22 cellular contexts compared by ENCODE assay signal in genomic region chr6:167982063-167982462, GRCh38. TPM values are rescaled to one million over a fixed set of nuclear protein-coding genes. Genes with fewer than 3 reads are reported as not detected.
DNase-seq lines count a peak whose midpoint lies in the region; TF ChIP-seq lines count a peak whose summit lies in the region.
"Had no signal": no experiment of that assay in that cellular context is flagged by ENCODE, and none has a peak within 500 bp of the region (broad histone marks: within the 10 kb centered on the region; RNA-seq: fewer than 3 reads in every experiment).

No MANE protein-coding gene starts in this region.

- peaks cover 3% of the 10 kb centered on the region for H3K27me3 Mint-ChIP-seq in activated naive CD4-positive, alpha-beta T cell treated with anti-CD3 and anti-CD28 coated beads, Interleukin-2, amount 50 U/mL, for 24 hours
- H3K27me3 Mint-ChIP-seq in endodermal cell (ENCODE audit: insufficient read depth) (no peaks in the 10 kb centered on the region), progenitor cell of endocrine pancreas (peaks cover 2% of the 10 kb centered on the region)
- H3K27me3 Mint-ChIP-seq in CD4-positive, alpha-beta memory T cell = peaks cover 0 to 3% of the 10 kb centered on the region in 2 donors

- H3K9me3 ChIP-seq in endodermal cell (ENCODE audit: control insufficient read depth, low read length) = peaks cover 49% of the 10 kb centered on the region
- H3K9me3 ChIP-seq in CD4-positive, alpha-beta memory T cell (ENCODE audit: control insufficient read depth in 1 of 2, low read length in 2 of 2) = no peaks in the 10 kb centered on the region
- H3K9me3 ChIP-seq: A549, HAP-1 had no signal

- no peaks in the 10 kb centered on the region for H3K36me3 Mint-ChIP-seq in activated naive CD4-positive, alpha-beta T cell treated with anti-CD3 and anti-CD28 coated beads, Interleukin-2, amount 50 U/mL, for 24 hours
- H3K36me3 Mint-ChIP-seq in endodermal cell (ENCODE audit: low read depth) = peaks cover 12% of the 10 kb centered on the region
- no peaks in the 10 kb centered on the region for H3K36me3 Mint-ChIP-seq in progenitor cell of endocrine pancreas (ENCODE audit: insufficient read depth)
- H3K36me3 Mint-ChIP-seq in CD4-positive, alpha-beta memory T cell = no peaks in the 10 kb centered on the region
- H3K36me3 Mint-ChIP-seq: CD8-positive, alpha-beta memory T cell had no signal

- peak overlapping the region; percentile 4 for H3K4me3 ChIP-seq in endodermal cell (ENCODE audit: low read length)
- no peak overlapping the region for H3K4me3 ChIP-seq in CD4-positive, alpha-beta memory T cell (ENCODE audit: low read length in 2 of 2)
- H3K4me3 ChIP-seq: A549, GM23248, HAP-1 had no signal

- no peak for DNase-seq in activated naive CD4-positive, alpha-beta T cell treated with Interleukin-2 at 50 U/mL for 16 hours
- peak; percentile 27 for DNase-seq in SK-MEL-5 (ENCODE audit: low read depth, low spot score)
- DNase-seq in endodermal cell = no peak
- DNase-seq in progenitor cell of endocrine pancreas (ENCODE audit: low spot score, unreplicated experiment) = no peak
- DNase-seq in NCI-H2227 treated with DMSO at 0.1 percent for 48 hours (lab: John Stamatoyannopoulos, UW) = no peak
- no peak for DNase-seq in epidermal melanocyte (ENCODE audit: insufficient read length, low spot score)
- no peak for DNase-seq in CD4-positive, alpha-beta memory T cell
- DNase-seq: AML-193; CD8-positive, alpha-beta memory T cell; COR-L47; DMS 273 treated with DMSO at 0.1 percent for 48 hours; DMS53; DND-41; EL; GM23248 had no signal

- POLR2A ChIA-PET in CD4-positive, alpha-beta memory T cell (lab: Charles Lee; ENCODE audit: partially characterized antibody) = no interaction called here

- H3K4me1 Mint-ChIP-seq in activated naive CD4-positive, alpha-beta T cell treated with anti-CD3 and anti-CD28 coated beads, Interleukin-2, amount 50 U/mL, for 24 hours = no peaks in the 10 kb centered on the region
- peaks cover 14% of the 10 kb centered on the region for H3K4me1 Mint-ChIP-seq in endodermal cell
- H3K4me1 Mint-ChIP-seq in progenitor cell of endocrine pancreas (ENCODE audit: low read depth) = peaks cover 6% of the 10 kb centered on the region
- H3K4me1 Mint-ChIP-seq in CD4-positive, alpha-beta memory T cell = peaks cover 0 to 2% (median 0%) of the 10 kb centered on the region in 4 donors
- H3K4me1 Mint-ChIP-seq: CD8-positive, alpha-beta memory T cell had no signal

- H3K27me3 ChIP-seq in endodermal cell (ENCODE audit: control insufficient read depth, insufficient read depth, low read length, poor library complexity, severe bottlenecking) = no peaks in the 10 kb centered on the region
- no peaks in the 10 kb centered on the region for H3K27me3 ChIP-seq in CD4-positive, alpha-beta memory T cell (ENCODE audit: insufficient read depth, low read length)

- in situ Hi-C loops in SK-MEL-5 (cut with HindIII; ENCODE audit: low pct_unique_long_range_greater_than_20kb, low sequenced_read_pairs) = no loop called here

- TF ChIP-seq CTCF in endodermal cell (conservative IDR thresholded peaks at IDR 0.05) (no peak), progenitor cell of endocrine pancreas (IDR thresholded peaks at IDR 0.05; ENCODE audit: unreplicated experiment) (no peak)

- no peak overlapping the region for H3K4me3 Mint-ChIP-seq in activated naive CD4-positive, alpha-beta T cell treated with anti-CD3 and anti-CD28 coated beads, Interleukin-2, amount 50 U/mL, for 24 hours
- no peak overlapping the region for H3K4me3 Mint-ChIP-seq in endodermal cell
- no peak overlapping the region for H3K4me3 Mint-ChIP-seq in progenitor cell of endocrine pancreas (ENCODE audit: low read depth)
- H3K4me3 Mint-ChIP-seq in CD4-positive, alpha-beta memory T cell = no peak overlapping the region
- H3K4me3 Mint-ChIP-seq: CD8-positive, alpha-beta memory T cell had no signal

- no peak overlapping the region for H3K9ac ChIP-seq in endodermal cell (ENCODE audit: extremely low read depth, low read length, poor library complexity, severe bottlenecking)
- H3K9ac ChIP-seq: GM23248 had no signal

- WGBS in endodermal cell (ENCODE audit: insufficient coverage in 1 of 2, insufficient read length in 1 of 2), 2 experiments = 83 to 92% methylated on average over 1 to 2 of the region's 2 CpGs

- no peak overlapping the region for H3K27ac ChIP-seq in endodermal cell (ENCODE audit: low read depth, low read length)
- no peak overlapping the region for H3K27ac ChIP-seq in CD4-positive, alpha-beta memory T cell (ENCODE audit: low read depth, low read length)
- H3K27ac ChIP-seq: 22Rv1, A549, GM23248, HL-60 had no signal

- intact Hi-C loops in CD4-positive, alpha-beta memory T cell (cut with micrococcal nuclease) = no loop called here

- CTCF ChIA-PET in CD4-positive, alpha-beta memory T cell (lab: Charles Lee; ENCODE audit: partially characterized antibody) = no interaction called here

- H3K4me1 ChIP-seq in endodermal cell (ENCODE audit: control insufficient read depth, insufficient read depth, low read length) = peaks cover 13% of the 10 kb centered on the region
- H3K4me1 ChIP-seq in CD4-positive, alpha-beta memory T cell (ENCODE audit: insufficient read depth, low read length) = no peaks in the 10 kb centered on the region
- H3K4me1 ChIP-seq: A549, HAP-1 had no signal

- H3K36me3 ChIP-seq in endodermal cell (ENCODE audit: control insufficient read depth, insufficient read depth, low read length) = no peaks in the 10 kb centered on the region
- no peaks in the 10 kb centered on the region for H3K36me3 ChIP-seq in CD4-positive, alpha-beta memory T cell (ENCODE audit: insufficient read depth, low read length)
- H3K36me3 ChIP-seq: HAP-1 had no signal

- H3K27ac Mint-ChIP-seq in activated naive CD4-positive, alpha-beta T cell treated with anti-CD3 and anti-CD28 coated beads, Interleukin-2, amount 50 U/mL, for 24 hours = peak overlapping the region; percentile 33
- no peak overlapping the region for H3K27ac Mint-ChIP-seq in endodermal cell
- H3K27ac Mint-ChIP-seq in progenitor cell of endocrine pancreas = peak overlapping the region; percentile 61
- no peak overlapping the region for H3K27ac Mint-ChIP-seq in CD4-positive, alpha-beta memory T cell
- H3K27ac Mint-ChIP-seq: CD8-positive, alpha-beta memory T cell had no signal

- H3K9me3 Mint-ChIP-seq in activated naive CD4-positive, alpha-beta T cell treated with anti-CD3 and anti-CD28 coated beads, Interleukin-2, amount 50 U/mL, for 24 hours = no peaks in the 10 kb centered on the region
- H3K9me3 Mint-ChIP-seq in endodermal cell (peaks cover 36% of the 10 kb centered on the region), progenitor cell of endocrine pancreas (ENCODE audit: low read depth) (peaks cover 4% of the 10 kb centered on the region)
- peaks cover 0 to 5% (median 0%) of the 10 kb centered on the region in 8 donors for H3K9me3 Mint-ChIP-seq in CD4-positive, alpha-beta memory T cell

RNA-seq across cellular contexts. Expression of gene KIF25, which starts 15.4 kb away (rescaled TPM):
- 0.51 TPM in 1 of 2 replicates, not detected in the other for total RNA-seq in SK-MEL-5 (2014; rRNA removed; shearing (Covaris generic))
- not detected in 2 replicates for polyA plus RNA-seq in SK-MEL-5 (2015; cell fraction: cytosol; rRNA removed)
- polyA plus RNA-seq in SK-MEL-5 (2015; cell fraction: nucleus; rRNA removed) = not detected in 2 replicates
- total RNA-seq in endodermal cell = 1 to 10 TPM in 1 of 2 donors, not detected in 1; 1.3 TPM
- 0.53 TPM for polyA plus RNA-seq in endodermal cell (2013, experiment 1 of 2)
- polyA plus RNA-seq in endodermal cell (2013, experiment 2 of 2) = 0.79 TPM
- total RNA-seq in progenitor cell of endocrine pancreas = not detected in 2 replicates
- total RNA-seq in CD4-positive, alpha-beta memory T cell = not detected
- not detected for polyA plus RNA-seq in CD4-positive, alpha-beta memory T cell
- total RNA-seq: CD8-positive, alpha-beta memory T cell; GM23248; HT1080 had no signal
- polyA plus RNA-seq: BJ; CD8-positive, alpha-beta memory T cell; GM23248 had no signal

Comparison
In these comparisons a context has a peak if more than half of its experiments do, and no peak if none do; other contexts are left out.
1. H3K27ac Mint-ChIP-seq: peak in activated naive CD4-positive, alpha-beta T cell treated with anti-CD3 and anti-CD28 coated beads, Interleukin-2, amount 50 U/mL, for 24 hours (single experiment) and progenitor cell of endocrine pancreas (single experiment); none in endodermal cell (single experiment) and CD4-positive, alpha-beta memory T cell (0 of 7).